16 cellular contexts compared by ENCODE assay signal in the genomic region with DNA sequence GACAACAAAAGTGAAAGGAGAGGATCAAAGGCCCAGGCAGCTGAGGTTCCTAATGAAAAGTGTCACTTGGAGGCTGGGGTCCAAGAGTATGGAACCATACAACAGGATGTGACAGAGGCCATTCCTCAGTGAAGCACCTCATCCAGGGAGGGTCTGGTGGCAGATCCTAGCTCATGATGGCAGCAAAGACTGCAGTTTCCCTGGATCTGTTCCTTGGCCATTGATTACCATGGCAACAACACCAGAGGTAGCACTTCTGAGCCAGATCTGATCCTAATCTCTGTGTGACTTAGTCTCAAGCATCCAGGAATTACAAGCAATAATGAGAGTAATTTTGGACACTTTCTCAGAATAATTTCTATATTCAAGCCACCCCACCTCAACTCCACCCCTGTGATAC. TPM values are rescaled to one million over a fixed set of nuclear protein-coding genes. Genes with fewer than 3 reads are reported as not detected.
DNase-seq lines count a peak whose midpoint lies in the region; ATAC-seq, FAIRE-seq and TF ChIP-seq lines count a peak whose summit lies in the region.
"Had no signal": no experiment of that assay in that cellular context is flagged by ENCODE, and none has a peak within 500 bp of the region (broad histone marks: within the 10 kb centered on the region; RNA-seq: fewer than 3 reads in every experiment).

No MANE protein-coding gene starts in this region.

- H4K20me1 ChIP-seq in HepG2 (ENCODE audit: insufficient read depth, low read length), result no peaks in the 10 kb centered on the region

- intact Hi-C loops in HepG2 (cut with micrococcal nuclease; ENCODE audit: unreplicated experiment) (no loop called here), right lobe of liver (cut with DNase I) (no loop called here)

- H3K27ac ChIP-seq in HepG2 (ENCODE audit: extremely low read length, insufficient read depth, low read length), result no peak overlapping the region
- H3K27ac ChIP-seq in right lobe of liver, result no peak overlapping the region
- H3K27ac ChIP-seq: gastroesophageal sphincter, right atrium auricular region, vagina had no signal

- H3K79me2 ChIP-seq in HepG2 (ENCODE audit: insufficient read depth, low read length), result no peaks in the 10 kb centered on the region

- TF ChIP-seq CTCF in HepG2 (CRISPR knock-in tag; IDR thresholded peaks at IDR 0.05) (peak; percentile 47), right lobe of liver (IDR thresholded peaks at IDR 0.05) (no peak), fibroblast of the aortic adventitia (IDR thresholded peaks at IDR 0.05; ENCODE audit: insufficient read depth, low read length) (no peak)

- H3K36me3 ChIP-seq in HepG2 (replicated peaks in 1 of 2; ENCODE audit: control insufficient read depth in 1 of 2, insufficient read depth in 2 of 2, low read length in 2 of 2), result no peaks in the 10 kb centered on the region
- H3K36me3 ChIP-seq in right lobe of liver, result no peaks in the 10 kb centered on the region
- H3K36me3 ChIP-seq: gastroesophageal sphincter, right atrium auricular region, vagina had no signal

- no TSS peak for BruUV-seq in HepG2 (replicated peaks; lab: Mats Ljungman, UMichigan)

- H3K4me3 ChIP-seq in HepG2 (replicated peaks in 1 of 3; ENCODE audit: insufficient read depth in 1 of 3, low read depth in 2 of 3, low read length in 3 of 3) (no peak overlapping the region), right lobe of liver (no peak overlapping the region), fibroblast of the aortic adventitia (ENCODE audit: low read depth, low read length) (no peak overlapping the region)
- H3K4me3 ChIP-seq: gastroesophageal sphincter, right atrium auricular region, vagina had no signal

- H3K4me1 ChIP-seq in HepG2 (ENCODE audit: insufficient read depth, low read length), result no peaks in the 10 kb centered on the region
- H3K4me1 ChIP-seq in right lobe of liver, result no peaks in the 10 kb centered on the region
- H3K4me1 ChIP-seq: gastroesophageal sphincter, right atrium auricular region, vagina had no signal

- H3K9ac ChIP-seq in HepG2 (ENCODE audit: insufficient read depth, low read depth, low read length), result no peak overlapping the region

- no peak for FAIRE-seq in HepG2 (lab: Jason Lieb, UNC)

- TF ChIP-seq POLR2A in HepG2 (IDR thresholded peaks at IDR 0.05; ENCODE audit: insufficient read depth in 1 of 2, low read depth in 2 of 2, low read length in 2 of 2) (no peak), right lobe of liver (IDR thresholded peaks at IDR 0.05) (no peak)

- no peak for DNase-seq in HepG2 (ENCODE audit: low spot score)
- no peak for DNase-seq in right lobe of liver
- peak; percentile 34 for DNase-seq in RPMI7951 (ENCODE audit: low read depth)
- DNase-seq in fibroblast of the aortic adventitia (ENCODE audit: low read depth), result peak; percentile 15
- DNase-seq in DMS153 treated with DMSO at 0.1 percent for 48 hours (lab: John Stamatoyannopoulos, UW; ENCODE audit: unreplicated experiment), result no peak
- no peak for DNase-seq in LoVo (ENCODE audit: low spot score)
- DNase-seq: activated gamma-delta T cell, cerebellar nuclear complex, immature natural killer cell, NCI-H1092, SHP77 treated with DMSO at 0.1 percent for 48 hours had no signal

- POLR2A ChIA-PET in HepG2 (lab: Yijun Ruan, JAX), result no interaction called here

- in situ Hi-C loops in HepG2 (cut with HindIII; ENCODE audit: extremely low pct_ligation_motif_present, low pct_unique_long_range_greater_than_20kb), result no loop called here

- no peak overlapping the region for H2AFZ ChIP-seq in HepG2 (ENCODE audit: low read length)

- H3K4me2 ChIP-seq in HepG2 (ENCODE audit: low read depth, low read length), result no peak overlapping the region

- no peaks in the 10 kb centered on the region for H3K9me3 ChIP-seq in HepG2 (ENCODE audit: low read length)
- H3K9me3 ChIP-seq in right lobe of liver, result no peaks in the 10 kb centered on the region
- H3K9me3 ChIP-seq: gastroesophageal sphincter, right atrium auricular region, vagina had no signal

- CTCF ChIA-PET in HepG2 (lab: Yijun Ruan, JAX; ENCODE audit: low intra/inter-chr PET ratio, low total read pairs), result no interaction called here

- TF ChIP-seq EP300 in HepG2 (IDR thresholded peaks at IDR 0.05; ENCODE audit: low read depth in 2 of 2, low read length in 2 of 2) (no peak), HepG2 (CRISPR knock-in tag; IDR thresholded peaks at IDR 0.05; ENCODE audit: borderline replicate concordance) (no peak)

- TF ChIP-seq RAD21 in HepG2 (CRISPR knock-in tag; IDR thresholded peaks at IDR 0.05), result no peak

- H3K27me3 ChIP-seq in HepG2 (ENCODE audit: control insufficient read depth in 1 of 2, insufficient read depth in 2 of 2, low read length in 2 of 2) (peaks cover 1 to 11% of the 10 kb centered on the region in 2 experiments; a peak in 2 of 5 replicates), right lobe of liver (no peaks in the 10 kb centered on the region)
- H3K27me3 ChIP-seq: gastroesophageal sphincter, right atrium auricular region, vagina had no signal

- ATAC-seq in HepG2 (no peak), right lobe of liver (no peak), HG02623 (IDR thresholded peaks at IDR 0.05; ENCODE audit: unreplicated experiment) (no peak), GM21381 (IDR thresholded peaks at IDR 0.05; ENCODE audit: unreplicated experiment) (no peak)
- ATAC-seq: gastroesophageal sphincter had no signal

RNA-seq across cellular contexts. Expression of gene FAM177B, which starts 12.9 kb away (rescaled TPM):
- not detected in 2 replicates for total RNA-seq in HepG2 (2016; rRNA removed; fragmentation: Illumina TruSeq; extraction: Trizol)
- not detected in 2 replicates for total RNA-seq in HepG2 (2016; cell fraction: cytosol; rRNA removed; fragmentation: Illumina TruSeq; extraction: Trizol; ENCODE audit: low read depth)
- not detected in 2 replicates for total RNA-seq in HepG2 (2016; cell fraction: insoluble cytoplasmic fraction; rRNA removed; fragmentation: Illumina TruSeq; extraction: Trizol)
- total RNA-seq in HepG2 (2016; cell fraction: membrane; rRNA removed; fragmentation: Illumina TruSeq; extraction: Trizol), result not detected in 2 replicates
- total RNA-seq in HepG2 (2016; cell fraction: nucleus; rRNA removed; fragmentation: Illumina TruSeq; extraction: Trizol), result not detected in 2 replicates
- polyA plus RNA-seq in HepG2 (2011; rRNA removed), result 0.05 and 0.20 TPM in 2 replicates
- not detected in 2 replicates for polyA plus RNA-seq in HepG2 (2011; cell fraction: cytosol; rRNA removed)
- 0.08 TPM in 1 of 2 replicates, not detected in the other for polyA plus RNA-seq in HepG2 (2011; cell fraction: nucleus; rRNA removed)
- polyA plus RNA-seq in HepG2 (2012), result 0.27 and 0.86 TPM in 2 replicates
- not detected in 2 replicates for polyA plus RNA-seq in HepG2 (2016; cell fraction: cytosol; fragmentation: Illumina TruSeq; extraction: Trizol; ENCODE audit: low read depth)
- not detected in 2 replicates for polyA plus RNA-seq in HepG2 (2016; cell fraction: insoluble cytoplasmic fraction; fragmentation: Illumina TruSeq; extraction: Trizol; ENCODE audit: low read depth)
- polyA plus RNA-seq in HepG2 (2016; cell fraction: membrane; fragmentation: Illumina TruSeq; extraction: Trizol; ENCODE audit: low read depth), result not detected in 2 replicates
- not detected in 2 replicates for polyA plus RNA-seq in HepG2 (2016; cell fraction: nucleus; fragmentation: Illumina TruSeq; extraction: Trizol; ENCODE audit: insufficient read depth, low read depth)
- polyA minus RNA-seq in HepG2 (2011; rRNA and poly(A)+ RNA removed; ENCODE audit: low replicate concordance), result not detected in 2 replicates
- polyA minus RNA-seq in HepG2 (2011; cell fraction: cytosol; rRNA and poly(A)+ RNA removed), result not detected in 2 replicates
- 0.25 TPM in 1 of 2 replicates, not detected in the other for polyA minus RNA-seq in HepG2 (2011; cell fraction: nucleus; rRNA and poly(A)+ RNA removed)
- total RNA-seq in right lobe of liver, result under 1 TPM in 1 of 6 experiments, not detected in 5; 0.47 TPM
- total RNA-seq in RPMI7951 (2014; rRNA removed; shearing (Covaris generic)), result not detected in 2 replicates
- not detected in 2 replicates for total RNA-seq in fibroblast of the aortic adventitia (ENCODE audit: low replicate concordance)
- total RNA-seq: right atrium auricular region, vagina had no signal
- polyA plus RNA-seq: immature natural killer cell had no signal

RNA-seq across cellular contexts. Expression of gene BROX, which starts 37.6 kb away (rescaled TPM):
- 33.2 and 52.5 TPM in 2 replicates for total RNA-seq in HepG2 (2016; rRNA removed; fragmentation: Illumina TruSeq; extraction: Trizol)
- 14.5 and 16.4 TPM in 2 replicates for total RNA-seq in HepG2 (2016; cell fraction: cytosol; rRNA removed; fragmentation: Illumina TruSeq; extraction: Trizol; ENCODE audit: low read depth)
- total RNA-seq in HepG2 (2016; cell fraction: insoluble cytoplasmic fraction; rRNA removed; fragmentation: Illumina TruSeq; extraction: Trizol), result 32.2 and 49.5 TPM in 2 replicates
- 22.3 and 22.9 TPM in 2 replicates for total RNA-seq in HepG2 (2016; cell fraction: membrane; rRNA removed; fragmentation: Illumina TruSeq; extraction: Trizol)
- 19.3 and 22.3 TPM in 2 replicates for total RNA-seq in HepG2 (2016; cell fraction: nucleus; rRNA removed; fragmentation: Illumina TruSeq; extraction: Trizol)
- 3.9 and 4.4 TPM in 2 replicates for polyA plus RNA-seq in HepG2 (2011; rRNA removed)
- polyA plus RNA-seq in HepG2 (2011; cell fraction: cytosol; rRNA removed), result 1.9 and 2.9 TPM in 2 replicates
- polyA plus RNA-seq in HepG2 (2011; cell fraction: nucleus; rRNA removed), result 4.0 and 5.4 TPM in 2 replicates
- polyA plus RNA-seq in HepG2 (2012), result 14.9 and 16.7 TPM in 2 replicates
- 9.7 and 9.9 TPM in 2 replicates for polyA plus RNA-seq in HepG2 (2016; cell fraction: cytosol; fragmentation: Illumina TruSeq; extraction: Trizol; ENCODE audit: low read depth)
- polyA plus RNA-seq in HepG2 (2016; cell fraction: insoluble cytoplasmic fraction; fragmentation: Illumina TruSeq; extraction: Trizol; ENCODE audit: low read depth), result 23.1 and 23.8 TPM in 2 replicates
- polyA plus RNA-seq in HepG2 (2016; cell fraction: membrane; fragmentation: Illumina TruSeq; extraction: Trizol; ENCODE audit: low read depth), result 12.7 and 13.7 TPM in 2 replicates
- polyA plus RNA-seq in HepG2 (2016; cell fraction: nucleus; fragmentation: Illumina TruSeq; extraction: Trizol; ENCODE audit: insufficient read depth, low read depth), result 21.1 and 25.6 TPM in 2 replicates
- 2.0 and 4.5 TPM in 2 replicates for polyA minus RNA-seq in HepG2 (2011; rRNA and poly(A)+ RNA removed; ENCODE audit: low replicate concordance)
- 8.4 and 8.6 TPM in 2 replicates for polyA minus RNA-seq in HepG2 (2011; cell fraction: cytosol; rRNA and poly(A)+ RNA removed)
- 12.6 and 13.4 TPM in 2 replicates for polyA minus RNA-seq in HepG2 (2011; cell fraction: nucleus; rRNA and poly(A)+ RNA removed)
- total RNA-seq in right lobe of liver, result 10 to 100 TPM; 13.3 to 24.3 (median 20.2) TPM
- 55.6 and 74.5 TPM in 2 replicates for total RNA-seq in RPMI7951 (2014; rRNA removed; shearing (Covaris generic))
- total RNA-seq in fibroblast of the aortic adventitia (ENCODE audit: low replicate concordance), result 67.5 and 101 TPM in 2 replicates

RNA-seq across cellular contexts. Expression of gene AIDA, which starts 37.6 kb away (rescaled TPM):
- total RNA-seq in HepG2 (2016; rRNA removed; fragmentation: Illumina TruSeq; extraction: Trizol) (17.5 and 41.4 TPM in 2 replicates), right lobe of liver (10 to 100 TPM; 23.9 to 35.2 (median 29.8) TPM), fibroblast of the aortic adventitia (ENCODE audit: low replicate concordance) (35.6 and 119 TPM in 2 replicates)
- total RNA-seq in HepG2 (2016; cell fraction: cytosol; rRNA removed; fragmentation: Illumina TruSeq; extraction: Trizol; ENCODE audit: low read depth), result 10.2 and 13.7 TPM in 2 replicates
- 16.3 and 39.3 TPM in 2 replicates for total RNA-seq in HepG2 (2016; cell fraction: insoluble cytoplasmic fraction; rRNA removed; fragmentation: Illumina TruSeq; extraction: Trizol)
- 54.4 and 60.1 TPM in 2 replicates for total RNA-seq in HepG2 (2016; cell fraction: membrane; rRNA removed; fragmentation: Illumina TruSeq; extraction: Trizol)
- total RNA-seq in HepG2 (2016; cell fraction: nucleus; rRNA removed; fragmentation: Illumina TruSeq; extraction: Trizol), result 17.6 and 19.3 TPM in 2 replicates
- 34.6 and 35.4 TPM in 2 replicates for polyA plus RNA-seq in HepG2 (2011; rRNA removed)
- 12.6 and 22.8 TPM in 2 replicates for polyA plus RNA-seq in HepG2 (2011; cell fraction: cytosol; rRNA removed)
- polyA plus RNA-seq in HepG2 (2011; cell fraction: nucleus; rRNA removed), result 6.6 and 9.7 TPM in 2 replicates
- 28.5 and 32.2 TPM in 2 replicates for polyA plus RNA-seq in HepG2 (2012)
- 38.7 and 43.9 TPM in 2 replicates for polyA plus RNA-seq in HepG2 (2016; cell fraction: cytosol; fragmentation: Illumina TruSeq; extraction: Trizol; ENCODE audit: low read depth)
- polyA plus RNA-seq in HepG2 (2016; cell fraction: insoluble cytoplasmic fraction; fragmentation: Illumina TruSeq; extraction: Trizol; ENCODE audit: low read depth), result 82.7 and 83.3 TPM in 2 replicates
- polyA plus RNA-seq in HepG2 (2016; cell fraction: membrane; fragmentation: Illumina TruSeq; extraction: Trizol; ENCODE audit: low read depth), result 97.2 and 104 TPM in 2 replicates
- polyA plus RNA-seq in HepG2 (2016; cell fraction: nucleus; fragmentation: Illumina TruSeq; extraction: Trizol; ENCODE audit: insufficient read depth, low read depth), result 31.3 and 36.7 TPM in 2 replicates
- 27.5 and 34.7 TPM in 2 replicates for polyA minus RNA-seq in HepG2 (2011; rRNA and poly(A)+ RNA removed; ENCODE audit: low replicate concordance)
- 32.0 and 35.7 TPM in 2 replicates for polyA minus RNA-seq in HepG2 (2011; cell fraction: cytosol; rRNA and poly(A)+ RNA removed)
- polyA minus RNA-seq in HepG2 (2011; cell fraction: nucleus; rRNA and poly(A)+ RNA removed), result 20.1 and 25.2 TPM in 2 replicates
- 37.0 and 44.3 TPM in 2 replicates for total RNA-seq in RPMI7951 (2014; rRNA removed; shearing (Covaris generic))

Comparison
In these comparisons a context has a peak if more than half of its experiments do, and no peak if none do; other contexts are left out.
1. DNase-seq: peak in RPMI7951 (single experiment) and fibroblast of the aortic adventitia (single experiment); none in HepG2 (single experiment), right lobe of liver (0 of 3), DMS153 treated with DMSO at 0.1 percent for 48 hours (single experiment) and LoVo (single experiment).